In genomic region chr13:27359203-27359821, GRCh38 we compare ENCODE assay signal across 8 cellular contexts.
A peak's percentile ranks its signal among the peaks of the same experiment; 100 is the strongest.
DNase-seq lines count a peak whose midpoint lies in the region; ATAC-seq, FAIRE-seq and TF ChIP-seq lines count a peak whose summit lies in the region.

No MANE protein-coding gene starts in this region.

- H3K36me3 Mint-ChIP-seq in nephron (ENCODE audit: low read depth), result no peaks in the 10 kb centered on the region

- intact Hi-C loops in esophagus muscularis mucosa (cut with DNase I), result loop anchor here (1.0 to 10.0 kb wide), 4 partner anchors 107 to 413 kb away; partner anchors contain the start of genes RPL21 and USP12

- TF ChIP-seq POLR2A in esophagus muscularis mucosa (IDR thresholded peaks at IDR 0.05; ENCODE audit: low read depth) (no peak), suprapubic skin (IDR thresholded peaks at IDR 0.05) (no peak)

- H3K27ac ChIP-seq in esophagus muscularis mucosa (replicated peaks in 1 of 4), result no peak overlapping the region
- no peak overlapping the region for H3K27ac ChIP-seq in suprapubic skin

- H3K36me3 ChIP-seq in esophagus muscularis mucosa, result no peaks in the 10 kb centered on the region
- H3K36me3 ChIP-seq in suprapubic skin, result no peaks in the 10 kb centered on the region

- H3K27me3 ChIP-seq in esophagus muscularis mucosa (no peaks in the 10 kb centered on the region), suprapubic skin (peaks cover 18% of the 10 kb centered on the region)

- H3K9me3 Mint-ChIP-seq in nephron, result no peaks in the 10 kb centered on the region

- peaks cover 12 to 39% (median 24%) of the 10 kb centered on the region in 4 donors for H3K4me1 ChIP-seq in esophagus muscularis mucosa
- peaks cover 12% of the 10 kb centered on the region for H3K4me1 ChIP-seq in suprapubic skin

- H3K9me3 ChIP-seq in esophagus muscularis mucosa (no peaks in the 10 kb centered on the region), suprapubic skin (no peaks in the 10 kb centered on the region)

- ATAC-seq in HG03354 (IDR thresholded peaks at IDR 0.05; ENCODE audit: poor library complexity, severe bottlenecking, unreplicated experiment) (peak; percentile 53), HG02798 (IDR thresholded peaks at IDR 0.05; ENCODE audit: poor library complexity, unreplicated experiment) (no peak)

- no peak overlapping the region for H3K4me3 Mint-ChIP-seq in nephron

- H3K27ac Mint-ChIP-seq in nephron, result peak overlapping the region in 1 of 3 experiments; percentile 53

- peak; percentile 74 for FAIRE-seq in G401.6 (lab: Jason Lieb, UNC)

- WGBS in esophagus muscularis mucosa, result 23% methylated on average over 6 of the region's 6 CpGs
- WGBS in suprapubic skin, result 13% methylated on average over 6 of the region's 6 CpGs

- TF ChIP-seq EP300 in esophagus muscularis mucosa (IDR thresholded peaks at IDR 0.05) (no peak), suprapubic skin (IDR thresholded peaks at IDR 0.05) (no peak)

- DNase-seq in OCI-M1 (lab: John Stamatoyannopoulos, UW) (peak; percentile 70), activated T-cell treated with anti-CD3 and anti-CD28 coated beads for 48 hours (ENCODE audit: low read depth) (peak; percentile 47), esophagus muscularis mucosa (ENCODE audit: extremely low spot score) (no peak), suprapubic skin (ENCODE audit: low spot score in 2 of 2) (no peak)

- H3K27me3 Mint-ChIP-seq in nephron (ENCODE audit: low read depth), result peaks cover 49% of the 10 kb centered on the region

- no peaks in the 10 kb centered on the region for H3K4me1 Mint-ChIP-seq in nephron

- TF ChIP-seq CTCF in esophagus muscularis mucosa (IDR thresholded peaks at IDR 0.05), result peak; percentile 68 to 83 (median 78)
- TF ChIP-seq CTCF in nephron (IDR thresholded peaks at IDR 0.05; ENCODE audit: unreplicated experiment in 3 of 3), result peak; percentile 91 to 96 (median 93)
- peak; percentile 36 to 67 for TF ChIP-seq CTCF in suprapubic skin (IDR thresholded peaks at IDR 0.05)

- no peak overlapping the region for H3K4me3 ChIP-seq in esophagus muscularis mucosa
- no peak overlapping the region for H3K4me3 ChIP-seq in suprapubic skin

Comparison
In these comparisons a context has a peak if more than half of its experiments do, and no peak if none do; other contexts are left out.
1. DNase-seq: peak in OCI-M1 (single experiment) and activated T-cell treated with anti-CD3 and anti-CD28 coated beads for 48 hours (single experiment); none in esophagus muscularis mucosa (single experiment) and suprapubic skin (0 of 2).
2. Peak in every context shown above with its lines, with median percentiles within 50 percentile points of each other: CTCF ChIP-seq.